In genomic region chr2:96788393-96789244, GRCh38 we compare ENCODE assay signal across 10 cellular contexts. TPM values are rescaled to one million over a fixed set of nuclear protein-coding genes. Genes with fewer than 3 reads are reported as not detected.
DNase-seq lines count a peak whose midpoint lies in the region; ATAC-seq and TF ChIP-seq lines count a peak whose summit lies in the region.
"Had no signal": no experiment of that assay in that cellular context is flagged by ENCODE, and none has a peak within 500 bp of the region (broad histone marks: within the 10 kb centered on the region; RNA-seq: fewer than 3 reads in every experiment).

No MANE protein-coding gene starts in this region.

- H3K9me2 ChIP-seq in PC-9 (ENCODE audit: insufficient read depth) = no peaks in the 10 kb centered on the region

- ATAC-seq in HG03457 (IDR thresholded peaks at IDR 0.05; ENCODE audit: unreplicated experiment) (no peak), GM21619 (IDR thresholded peaks at IDR 0.05; ENCODE audit: unreplicated experiment) (no peak)

- intact Hi-C loops in PC-9 (cut with micrococcal nuclease; ENCODE audit: unreplicated experiment) (no loop called here), esophagus squamous epithelium (cut with DNase I) (no loop called here)

- no peak overlapping the region for H2AFZ ChIP-seq in PC-9

- peaks cover 39% of the 10 kb centered on the region for H3K79me2 ChIP-seq in PC-9 (ENCODE audit: low read depth)

- no peaks in the 10 kb centered on the region for H4K20me1 ChIP-seq in PC-9 (ENCODE audit: insufficient read depth)

- BruUV-seq in PC-9 (replicated peaks; lab: Mats Ljungman, UMichigan) = no TSS peak

- peaks cover 23% of the 10 kb centered on the region for H3K4me1 Mint-ChIP-seq in neural crest cell

- WGBS in esophagus squamous epithelium, 2 donors = 85 to 86% methylated on average over 6 to 9 of the region's 17 CpGs

- H3K27ac Mint-ChIP-seq in neural crest cell (ENCODE audit: unreplicated experiment) = peak overlapping the region; percentile 5
- H3K27ac Mint-ChIP-seq: activated CD4-positive, alpha-beta memory T cell treated with anti-CD3 and anti-CD28 coated beads, Interleukin-2, amount 10 ng/mL, durations not matched to agents 7 days and 5 days; nephron had no signal

- peak overlapping the region; percentile 60 for H3K4me2 ChIP-seq in PC-9

- TF ChIP-seq CTCF in PC-9 (conservative IDR thresholded peaks at IDR 0.05) = no peak
- TF ChIP-seq CTCF in esophagus squamous epithelium (IDR thresholded peaks at IDR 0.05) = no peak
- TF ChIP-seq CTCF in neural crest cell (conservative IDR thresholded peaks at IDR 0.05) = no peak

- H3K27ac ChIP-seq in PC-9 (peak overlapping the region; percentile 73), esophagus squamous epithelium (peak overlapping the region; percentile 49 to 79 (median 68))

- H3K4me3 ChIP-seq in PC-9 (no peak overlapping the region), esophagus squamous epithelium (no peak overlapping the region)

- CTCF ChIA-PET in PC-9 (lab: Charles Lee) = interaction anchor here (0.5 to 2.6 kb wide), 3 partner anchors 14 to 25 kb away, joined by 3 to 11 read pairs (median 6); no protein-coding TSS in a partner anchor

- H3K4me1 ChIP-seq in PC-9 (replicated peaks; ENCODE audit: insufficient read depth) (peaks cover 42% of the 10 kb centered on the region), esophagus squamous epithelium (peaks cover 23 to 40% (median 28%) of the 10 kb centered on the region in 3 donors)

- H3K4me3 Mint-ChIP-seq in neural crest cell = no peak overlapping the region
- H3K4me3 Mint-ChIP-seq: activated CD4-positive, alpha-beta memory T cell treated with anti-CD3 and anti-CD28 coated beads, Interleukin-2, amount 10 ng/mL, durations not matched to agents 7 days and 5 days; nephron had no signal

- H3K36me3 Mint-ChIP-seq in neural crest cell (ENCODE audit: low read depth) = no peaks in the 10 kb centered on the region

- no peak for TF ChIP-seq POLR2A in esophagus squamous epithelium (IDR thresholded peaks at IDR 0.05)

- H3K36me3 ChIP-seq in PC-9 (ENCODE audit: low read depth) = no peaks in the 10 kb centered on the region
- no peaks in the 10 kb centered on the region for H3K36me3 ChIP-seq in esophagus squamous epithelium

- POLR2A ChIA-PET in PC-9 (lab: Charles Lee; ENCODE audit: unreplicated experiment) = interaction anchor here (0.5 kb wide), 1 partner anchor 45 kb away, joined by 10 read pairs; no protein-coding TSS in a partner anchor

- H3F3A ChIP-seq in PC-9 (ENCODE audit: insufficient read depth, low read depth) = peaks cover 28% of the 10 kb centered on the region

- DNase-seq in AG08396 (ENCODE audit: low spot score) (peak; percentile 49), PC-9 (peak; percentile 51 to 67), esophagus squamous epithelium (lab: John Stamatoyannopoulos, UW) (no peak), neural crest cell (ENCODE audit: low read depth, low spot score) (no peak), COR-L47 (lab: John Stamatoyannopoulos, UW) (no peak), NCI-H2171 (lab: John Stamatoyannopoulos, UW) (no peak)
- DNase-seq: activated CD4-positive, alpha-beta memory T cell treated with anti-CD3 and anti-CD28 coated beads, Interleukin-2, amount 10 ng/mL, durations not matched to agents 7 days and 5 days had no signal

- H3K27me3 ChIP-seq in PC-9 (ENCODE audit: insufficient read depth, low read depth) (no peaks in the 10 kb centered on the region), esophagus squamous epithelium (no peaks in the 10 kb centered on the region)

- H3K27me3 Mint-ChIP-seq in neural crest cell (ENCODE audit: low read depth) = no peaks in the 10 kb centered on the region
- H3K27me3 Mint-ChIP-seq: activated CD4-positive, alpha-beta memory T cell treated with anti-CD3 and anti-CD28 coated beads, Interleukin-2, amount 10 ng/mL, durations not matched to agents 7 days and 5 days had no signal

- no peaks in the 10 kb centered on the region for H3K9me3 Mint-ChIP-seq in neural crest cell
- H3K9me3 Mint-ChIP-seq: activated CD4-positive, alpha-beta memory T cell treated with anti-CD3 and anti-CD28 coated beads, Interleukin-2, amount 10 ng/mL, durations not matched to agents 7 days and 5 days; nephron had no signal

- no peaks in the 10 kb centered on the region for H3K9me3 ChIP-seq in PC-9 (ENCODE audit: insufficient read depth, low read depth)
- no peaks in the 10 kb centered on the region for H3K9me3 ChIP-seq in esophagus squamous epithelium

RNA-seq across cellular contexts. Expression of gene CNNM3, which starts 27.4 kb away (rescaled TPM):
- total RNA-seq in PC-9 (2021) = 28.7 and 28.8 TPM in 2 replicates
- total RNA-seq in esophagus squamous epithelium = 10 to 100 TPM in 1 of 4 donors, 1 to 10 TPM in 3; 3.7 to 10.2 (median 5.5) TPM
- 32.6 and 33.9 TPM in 2 replicates for total RNA-seq in neural crest cell

RNA-seq across cellular contexts. Expression of gene CNNM4, which starts 27.9 kb away (rescaled TPM):
- total RNA-seq in PC-9 (2021) (28.2 and 31.4 TPM in 2 replicates), esophagus squamous epithelium (1 to 10 TPM; 3.4 to 8.5 (median 6.7) TPM), neural crest cell (11.8 and 14.4 TPM in 2 replicates)

RNA-seq across cellular contexts. Expression of gene LMAN2L, which starts 48.8 kb away (rescaled TPM):
- total RNA-seq in PC-9 (2021) (13.2 and 15.6 TPM in 2 replicates), esophagus squamous epithelium (10 to 100 TPM in 2 of 4 donors, 1 to 10 TPM in 2; 7.4 to 12.6 (median 10.5) TPM), neural crest cell (25.7 and 25.8 TPM in 2 replicates)

RNA-seq across cellular contexts. Expression of gene ANKRD23, which starts 55.2 kb away (rescaled TPM):
- total RNA-seq in PC-9 (2021) = 6.0 and 8.9 TPM in 2 replicates
- total RNA-seq in esophagus squamous epithelium = 1 to 10 TPM in 3 of 4 donors, under 1 TPM in 1; 1.00 to 3.4 (median 2.1) TPM
- total RNA-seq in neural crest cell = 9.3 and 11.4 TPM in 2 replicates

Comparison
In these comparisons a context has a peak if more than half of its experiments do, and no peak if none do; other contexts are left out.
1. DNase-seq: peak in AG08396 (single experiment) and PC-9 (2 of 2); none in esophagus squamous epithelium (single experiment), neural crest cell (single experiment), COR-L47 (single experiment) and NCI-H2171 (single experiment).